1 cellular context compared by ENCODE assay signal in the genomic region with DNA sequence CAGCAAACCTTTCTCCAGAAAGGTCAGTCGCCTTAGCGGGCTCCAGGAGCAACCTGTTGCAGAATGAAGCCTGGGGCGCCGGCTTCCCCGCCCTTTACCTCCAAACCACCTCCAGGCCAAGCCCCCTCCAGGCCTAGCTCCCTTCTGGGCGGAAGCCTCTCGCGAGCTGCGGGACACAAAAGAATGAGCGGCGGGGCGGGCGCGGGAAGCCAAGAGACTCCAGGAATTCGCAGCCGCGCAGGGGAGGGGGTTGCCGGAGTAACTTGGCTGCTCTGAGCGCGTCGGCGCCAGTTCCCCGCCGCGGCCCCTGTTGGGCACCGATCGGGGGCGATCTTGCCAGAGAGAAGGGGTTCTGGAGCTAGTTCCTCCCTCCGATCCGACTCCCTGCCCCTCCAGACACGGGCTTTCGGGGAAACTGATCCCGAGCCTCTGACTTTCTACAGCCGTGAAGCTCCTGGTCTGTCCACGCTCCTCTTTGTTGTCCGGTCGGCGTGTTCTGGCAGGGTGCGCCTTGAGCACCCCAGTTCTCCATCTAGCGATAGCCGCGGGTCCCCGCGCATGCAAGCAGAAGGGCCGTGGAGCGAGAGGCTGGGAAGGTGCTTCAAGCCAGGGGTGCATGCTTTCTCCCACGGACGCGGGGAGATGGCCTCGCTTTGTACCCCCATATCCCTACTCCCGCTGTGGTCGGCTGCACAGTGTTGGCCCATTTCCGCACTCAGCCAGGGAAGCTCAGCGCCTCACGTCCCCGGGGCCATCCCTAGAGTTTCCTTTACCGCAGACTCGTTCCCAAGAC.
TF ChIP-seq lines count a peak whose summit lies in the region.

No MANE protein-coding gene starts in this region.

TF ChIP-seq in HEK293, 187 proteins besides CTCF, POLR2A, EP300 and RAD21 (continued from another document):
- TF ChIP-seq, protein P1, sequence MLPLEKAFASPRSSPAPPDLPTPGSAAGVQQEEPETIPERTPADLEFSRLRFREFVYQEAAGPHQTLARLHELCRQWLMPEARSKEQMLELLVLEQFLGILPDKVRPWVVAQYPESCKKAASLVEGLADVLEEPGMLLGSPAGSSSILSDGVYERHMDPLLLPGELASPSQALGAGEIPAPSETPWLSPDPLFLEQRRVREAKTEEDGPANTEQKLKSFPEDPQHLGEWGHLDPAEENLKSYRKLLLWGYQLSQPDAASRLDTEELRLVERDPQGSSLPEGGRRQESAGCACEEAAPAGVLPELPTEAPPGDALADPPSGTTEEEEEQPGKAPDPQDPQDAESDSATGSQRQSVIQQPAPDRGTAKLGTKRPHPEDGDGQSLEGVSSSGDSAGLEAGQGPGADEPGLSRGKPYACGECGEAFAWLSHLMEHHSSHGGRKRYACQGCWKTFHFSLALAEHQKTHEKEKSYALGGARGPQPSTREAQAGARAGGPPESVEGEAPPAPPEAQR (tag by site-specific recombination; IDR thresholded peaks at IDR 0.05), result no peak
- no peak for TF ChIP-seq ZNF311 (tag by site-specific recombination; IDR thresholded peaks at IDR 0.05; ENCODE audit: borderline replicate concordance)
- TF ChIP-seq ZNF501 (tag by site-specific recombination; IDR thresholded peaks at IDR 0.05), result no peak
- peak; percentile 27; the same call in 1 of the 2 replicates for TF ChIP-seq ZNF341 (tag by site-specific recombination; IDR thresholded peaks at IDR 0.05; ENCODE audit: low read depth)
- no peak for TF ChIP-seq ZNF529 (tag by site-specific recombination; IDR thresholded peaks at IDR 0.05; ENCODE audit: insufficient replicate concordance)
- TF ChIP-seq ZNF623 (tag by site-specific recombination; IDR thresholded peaks at IDR 0.05), result no peak
- TF ChIP-seq ZNF37A (tag by site-specific recombination; IDR thresholded peaks at IDR 0.05), result no peak
- 0 out of 2 replicates have a peak, but pooled peaks have one; percentile 17 for TF ChIP-seq ZIC2 (tag by site-specific recombination; IDR thresholded peaks at IDR 0.05)
- peak; percentile 35 for TF ChIP-seq GLIS2 (tag by site-specific recombination; IDR thresholded peaks at IDR 0.05)
- TF ChIP-seq, protein P2, sequence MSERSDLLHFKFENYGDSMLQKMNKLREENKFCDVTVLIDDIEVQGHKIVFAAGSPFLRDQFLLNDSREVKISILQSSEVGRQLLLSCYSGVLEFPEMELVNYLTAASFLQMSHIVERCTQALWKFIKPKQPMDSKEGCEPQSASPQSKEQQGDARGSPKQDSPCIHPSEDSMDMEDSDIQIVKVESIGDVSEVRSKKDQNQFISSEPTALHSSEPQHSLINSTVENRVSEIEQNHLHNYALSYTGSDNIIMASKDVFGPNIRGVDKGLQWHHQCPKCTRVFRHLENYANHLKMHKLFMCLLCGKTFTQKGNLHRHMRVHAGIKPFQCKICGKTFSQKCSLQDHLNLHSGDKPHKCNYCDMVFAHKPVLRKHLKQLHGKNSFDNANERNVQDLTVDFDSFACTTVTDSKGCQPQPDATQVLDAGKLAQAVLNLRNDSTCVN (tag by site-specific recombination; optimal IDR thresholded peaks at IDR 0.05), result peak; percentile 26
- TF ChIP-seq ZXDB (tag by site-specific recombination; IDR thresholded peaks at IDR 0.05), result no peak
